In the genomic region with DNA sequence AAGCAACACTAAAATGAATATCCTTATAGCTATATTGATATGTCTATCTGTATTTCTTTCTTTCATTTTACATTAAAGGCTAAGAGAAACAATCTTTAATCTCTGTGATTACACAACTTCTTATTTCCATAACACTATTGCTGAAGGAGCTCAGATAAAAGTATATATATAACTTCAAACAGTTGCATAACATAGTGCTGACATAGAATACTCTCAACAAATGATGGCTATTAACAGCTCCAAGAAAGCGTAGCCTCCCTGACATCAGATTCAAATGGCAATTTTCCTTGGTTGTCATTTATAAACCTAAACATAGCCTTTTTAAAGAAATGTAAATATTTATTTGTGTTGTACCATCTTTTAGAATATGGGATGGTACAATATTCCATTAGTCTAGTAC, we compare ENCODE assay signal across 9 cellular contexts.
"Had no signal": no experiment of that assay in that cellular context is flagged by ENCODE, and none has a peak within 500 bp of the region (broad histone marks: within the 10 kb centered on the region; RNA-seq: fewer than 3 reads in every experiment).

No MANE protein-coding gene starts in this region.

- ATAC-seq: HCT116, K562 had no signal

- H3K4me3 ChIP-seq: GM23248, HAP-1, K562 had no signal

- H3K9me3 ChIP-seq: HAP-1 had no signal

- H3K36me3 ChIP-seq: HAP-1 had no signal

- H3K4me1 ChIP-seq: HAP-1 had no signal

- H3K27ac ChIP-seq: GM23248, HL-60 had no signal

- DNase-seq: GM23248, GOT3, H7, HFFc6, IMR-90 had no signal
